Comparison of ENCODE assay signal across 10 cellular contexts in the genomic region with DNA sequence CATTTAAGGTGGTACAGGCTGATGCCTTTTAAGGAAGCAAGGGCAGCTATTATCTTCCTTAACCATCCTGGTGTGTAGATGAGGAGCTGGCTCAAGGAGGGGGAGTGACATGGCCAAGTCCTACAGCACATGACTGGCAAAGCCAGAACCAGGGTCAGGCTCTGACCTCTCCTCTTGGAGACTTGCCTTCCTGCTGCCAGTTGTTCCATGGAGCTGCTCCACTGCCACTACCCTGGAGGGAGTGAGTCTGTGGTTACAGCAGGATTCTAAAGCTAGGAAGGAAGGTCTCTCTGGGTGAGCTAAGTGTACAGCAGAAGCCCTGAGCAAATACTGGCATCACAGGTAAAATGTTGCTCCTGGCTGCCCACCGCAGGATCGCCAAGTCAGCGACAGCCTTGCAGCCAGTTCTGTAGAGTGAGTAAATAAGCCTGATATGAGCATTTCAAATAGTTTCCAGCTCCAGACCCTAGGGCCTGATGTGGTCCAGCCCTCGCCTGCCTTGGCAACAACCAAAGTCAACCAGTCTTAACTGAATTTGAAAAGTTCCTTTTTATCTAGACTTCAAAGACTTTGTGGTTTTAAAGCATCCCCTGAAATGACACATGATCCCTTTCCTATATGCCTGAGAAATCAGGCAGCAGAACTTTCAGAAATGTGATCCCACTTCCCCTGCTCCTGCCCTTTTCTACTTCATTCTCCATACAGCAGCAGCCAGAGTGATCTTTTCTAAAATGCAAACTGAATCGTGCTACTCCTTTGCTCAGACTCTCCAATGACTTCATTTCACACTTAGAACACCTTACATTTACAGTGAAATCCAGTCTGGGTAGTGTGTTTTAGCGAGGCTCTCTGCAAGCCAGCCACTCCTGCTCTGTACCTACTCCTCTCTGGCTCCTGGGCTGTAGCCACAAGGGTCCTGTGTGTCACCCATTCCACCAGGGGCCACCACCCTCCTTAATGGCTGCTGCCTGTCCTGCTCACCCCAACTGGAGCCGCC.
DNase-seq lines count a peak whose midpoint lies in the region; ATAC-seq and TF ChIP-seq lines count a peak whose summit lies in the region.
"Had no signal": no experiment of that assay in that cellular context is flagged by ENCODE, and none has a peak within 500 bp of the region (broad histone marks: within the 10 kb centered on the region; RNA-seq: fewer than 3 reads in every experiment).

No MANE protein-coding gene starts in this region.

- peak overlapping the region in 1 of 7 donors; percentile 1 for H3K4me3 Mint-ChIP-seq in CD8-positive, alpha-beta memory T cell
- H3K4me3 Mint-ChIP-seq in memory B cell (no peak overlapping the region), Calu3 (ENCODE audit: low read depth, unreplicated experiment) (no peak overlapping the region)

- H3K27me3 Mint-ChIP-seq in CD8-positive, alpha-beta memory T cell: no peaks in the 10 kb centered on the region
- H3K27me3 Mint-ChIP-seq in memory B cell (no peaks in the 10 kb centered on the region), Calu3 (ENCODE audit: unreplicated experiment) (no peaks in the 10 kb centered on the region)

- peak overlapping the region in 5 of 8 donors; percentile 1 to 80 (median 61) for H3K27ac Mint-ChIP-seq in CD8-positive, alpha-beta memory T cell
- peak overlapping the region in 1 of 2 donors; percentile 42 for H3K27ac Mint-ChIP-seq in activated naive CD4-positive, alpha-beta T cell treated with anti-CD3 and anti-CD28 coated beads, Interleukin-2, amount 50 U/mL, for 72 hours
- peak overlapping the region; percentile 82 for H3K27ac Mint-ChIP-seq in memory B cell
- no peak overlapping the region for H3K27ac Mint-ChIP-seq in Calu3 (ENCODE audit: unreplicated experiment)

- peaks cover 21% of the 10 kb centered on the region for H3K4me1 ChIP-seq in CD8-positive, alpha-beta memory T cell (ENCODE audit: insufficient read depth, low read length)

- CTCF ChIA-PET in CD8-positive, alpha-beta memory T cell (lab: Charles Lee): interaction anchor here (0.9 to 1.6 kb wide), 3 partner anchors 44 to 88 kb away, joined by 3 to 4 read pairs (median 4); no protein-coding TSS in a partner anchor
- CTCF ChIA-PET in Calu3 (lab: Charles Lee): no interaction called here

- H3K9me3 Mint-ChIP-seq in CD8-positive, alpha-beta memory T cell: no peaks in the 10 kb centered on the region
- H3K9me3 Mint-ChIP-seq in activated naive CD4-positive, alpha-beta T cell treated with anti-CD3 and anti-CD28 coated beads, Interleukin-2, amount 50 U/mL, for 72 hours: no peaks in the 10 kb centered on the region
- no peaks in the 10 kb centered on the region for H3K9me3 Mint-ChIP-seq in memory B cell
- no peaks in the 10 kb centered on the region for H3K9me3 Mint-ChIP-seq in Calu3 (ENCODE audit: low read depth, unreplicated experiment)

- no peak for TF ChIP-seq CTCF in Calu3 (IDR thresholded peaks at IDR 0.05; ENCODE audit: unreplicated experiment)

- H3K9me3 ChIP-seq in CD8-positive, alpha-beta memory T cell (ENCODE audit: low read length): no peaks in the 10 kb centered on the region

- POLR2A ChIA-PET in CD8-positive, alpha-beta memory T cell (lab: Charles Lee): no interaction called here

- H3K4me1 Mint-ChIP-seq in CD8-positive, alpha-beta memory T cell: peaks cover 28 to 43% (median 34%) of the 10 kb centered on the region in 3 donors
- H3K4me1 Mint-ChIP-seq in memory B cell: peaks cover 31% of the 10 kb centered on the region
- H3K4me1 Mint-ChIP-seq in Calu3 (ENCODE audit: low read depth, unreplicated experiment): peaks cover 8% of the 10 kb centered on the region

- no peaks in the 10 kb centered on the region for H3K27me3 ChIP-seq in CD8-positive, alpha-beta memory T cell (ENCODE audit: insufficient read depth, low read length, poor library complexity, severe bottlenecking)

- intact Hi-C loops in Calu3 (cut with micrococcal nuclease; ENCODE audit: unreplicated experiment): no loop called here

- ATAC-seq in activated naive CD4-positive, alpha-beta T cell treated with anti-CD3 and anti-CD28 coated beads, Interleukin-2, amount 50 U/mL, for 72 hours: peak; percentile 83 to 85
- ATAC-seq in memory B cell (ENCODE audit: low read depth): no peak
- ATAC-seq in GM19328 (IDR thresholded peaks at IDR 0.05; ENCODE audit: unreplicated experiment): no peak

- peak in 1 of 5 donors; percentile 6 for DNase-seq in CD8-positive, alpha-beta memory T cell
- DNase-seq in Kasumi-1 (lab: John Stamatoyannopoulos, UW): peak; percentile 50 to 60
- DNase-seq in activated naive CD4-positive, alpha-beta T cell treated with anti-CD3 and anti-CD28 coated beads, Interleukin-2, amount 50 U/mL, for 72 hours (ENCODE audit: low spot score in 2 of 2): no peak
- DNase-seq in memory B cell (ENCODE audit: low spot score in 2 of 2): no peak
- DNase-seq in activated CD8-positive, alpha-beta memory T cell treated with anti-CD3 and anti-CD28 coated beads, Interleukin-2, amount 50 U/mL, for 4 hours: no peak
- no peak for DNase-seq in Calu3
- DNase-seq in NCI-H345 (lab: John Stamatoyannopoulos, UW): no peak
- DNase-seq: amniotic stem cell, NCI-H187 treated with DMSO at 0.1 percent for 48 hours had no signal

- peaks cover under 1 to 80% (median 16%) of the 10 kb centered on the region in 3 donors for H3K36me3 Mint-ChIP-seq in CD8-positive, alpha-beta memory T cell
- peaks cover 0 to 9% of the 10 kb centered on the region in 2 donors for H3K36me3 Mint-ChIP-seq in activated naive CD4-positive, alpha-beta T cell treated with anti-CD3 and anti-CD28 coated beads, Interleukin-2, amount 50 U/mL, for 72 hours
- H3K36me3 Mint-ChIP-seq in memory B cell (peaks cover 34% of the 10 kb centered on the region), Calu3 (ENCODE audit: insufficient read depth, unreplicated experiment) (peaks cover 13% of the 10 kb centered on the region)

- no TSS peak for BruUV-seq in Calu3 (replicated peaks; lab: Mats Ljungman, UMichigan)

- no peak overlapping the region for H3K4me3 ChIP-seq in CD8-positive, alpha-beta memory T cell (ENCODE audit: low read length)

- no peak overlapping the region for H3K27ac ChIP-seq in CD8-positive, alpha-beta memory T cell (ENCODE audit: low read depth, low read length)

- H3K36me3 ChIP-seq in CD8-positive, alpha-beta memory T cell (ENCODE audit: insufficient read depth, low read length): peaks cover 4% of the 10 kb centered on the region

Comparison
In these comparisons a context has a peak if more than half of its experiments do, and no peak if none do; other contexts are left out.
1. DNase-seq: peak in Kasumi-1 (2 of 2); none in activated naive CD4-positive, alpha-beta T cell treated with anti-CD3 and anti-CD28 coated beads, Interleukin-2, amount 50 U/mL, for 72 hours (0 of 2), memory B cell (0 of 2), activated CD8-positive, alpha-beta memory T cell treated with anti-CD3 and anti-CD28 coated beads, Interleukin-2, amount 50 U/mL, for 4 hours (single experiment), Calu3 (single experiment) and NCI-H345 (single experiment).
2. ATAC-seq: peak in activated naive CD4-positive, alpha-beta T cell treated with anti-CD3 and anti-CD28 coated beads, Interleukin-2, amount 50 U/mL, for 72 hours (2 of 2); none in memory B cell (single experiment) and GM19328 (single experiment).